12 cellular contexts compared by ENCODE assay signal in genomic region chr18:78160961-78161656, GRCh38.
"Had no signal": no experiment of that assay in that cellular context is flagged by ENCODE, and none has a peak within 500 bp of the region (broad histone marks: within the 10 kb centered on the region; RNA-seq: fewer than 3 reads in every experiment).

No MANE protein-coding gene starts in this region.

- H3K27me3 Mint-ChIP-seq: activated naive CD4-positive, alpha-beta T cell treated with anti-CD3 and anti-CD28 coated beads, Interleukin-2, amount 10 ng/mL, durations not matched to agents 7 days and 5 days had no signal

- H3K27ac ChIP-seq: hepatocyte, neutrophil, skin epidermis, tibial nerve had no signal

- ATAC-seq: naive thymus-derived CD4-positive, alpha-beta T cell had no signal

- H3K36me3 Mint-ChIP-seq: activated naive CD4-positive, alpha-beta T cell treated with anti-CD3 and anti-CD28 coated beads, Interleukin-2, amount 10 ng/mL, durations not matched to agents 7 days and 5 days; naive thymus-derived CD4-positive, alpha-beta T cell had no signal

- H3K27me3 ChIP-seq: hepatocyte, neutrophil, tibial nerve had no signal

- H3K27ac Mint-ChIP-seq: activated naive CD4-positive, alpha-beta T cell treated with anti-CD3 and anti-CD28 coated beads, Interleukin-2, amount 10 ng/mL, durations not matched to agents 7 days and 5 days; activated T-helper 2 cell treated with anti-CD3 and anti-CD28 coated beads, Interferon-gamma antibody, Interleukin-2, Interleukin-4, amounts not matched to agents 10 μg/mL and 5 μg/mL and 100 μg/mL, durations not matched to agents 14 hours and 24 hours and 36 hours; naive thymus-derived CD4-positive, alpha-beta T cell had no signal

- H3K4me3 ChIP-seq: hepatocyte, lung, skin epidermis, tibial nerve had no signal

- H3K4me1 Mint-ChIP-seq: activated naive CD4-positive, alpha-beta T cell treated with anti-CD3 and anti-CD28 coated beads, Interleukin-2, amount 10 ng/mL, durations not matched to agents 7 days and 5 days; naive thymus-derived CD4-positive, alpha-beta T cell had no signal

- H3K36me3 ChIP-seq: neutrophil, tibial nerve had no signal

- H3K4me3 Mint-ChIP-seq: activated naive CD4-positive, alpha-beta T cell treated with anti-CD3 and anti-CD28 coated beads, Interleukin-2, amount 10 ng/mL, durations not matched to agents 7 days and 5 days; naive thymus-derived CD4-positive, alpha-beta T cell had no signal

- H3K4me1 ChIP-seq: tibial nerve had no signal

- H3K9me3 ChIP-seq: neutrophil, tibial nerve had no signal

- DNase-seq: activated CD4-positive, alpha-beta T cell treated with anti-CD3 and anti-CD28 coated beads, Interleukin-2, amount 50 U/mL, for 1 hour; activated naive CD4-positive, alpha-beta T cell treated with anti-CD3 and anti-CD28 coated beads, Interleukin-2, amount 10 ng/mL, durations not matched to agents 7 days and 5 days; cerebellar nuclear complex; naive thymus-derived CD4-positive, alpha-beta T cell; retina; T-helper 2 cell had no signal
